In the genomic region with DNA sequence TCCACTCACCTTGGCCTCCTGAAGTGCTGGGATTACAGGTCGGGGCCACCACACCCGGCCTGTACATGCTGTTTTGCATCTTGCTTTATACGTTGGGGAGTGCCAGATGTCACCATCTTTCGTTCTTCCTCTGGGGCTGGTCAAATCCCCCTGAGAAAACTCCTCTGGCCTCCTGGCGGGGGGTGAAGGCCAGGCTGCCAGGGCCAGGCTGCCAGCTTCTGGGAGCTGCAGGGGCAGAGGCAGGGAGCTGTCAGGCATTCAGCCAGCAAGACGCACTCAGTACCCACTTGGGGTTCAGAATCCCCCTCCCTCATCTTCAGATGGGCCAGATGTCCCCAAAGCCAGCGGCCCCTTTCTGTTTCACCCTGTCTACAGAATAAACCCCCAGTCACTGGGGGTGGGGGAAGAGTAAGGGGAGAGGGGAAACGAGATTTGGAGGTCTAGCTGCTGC, we compare ENCODE assay signal across 3 cellular contexts.
TF ChIP-seq lines count a peak whose summit lies in the region.

No MANE protein-coding gene starts in this region.

TF ChIP-seq in GM12891, 5 proteins besides CTCF, POLR2A, EP300 and RAD21:
- no peak for TF ChIP-seq PAX5 (IDR thresholded peaks at IDR 0.05; ENCODE audit: insufficient read depth, low read length, severe bottlenecking)
- no peak for TF ChIP-seq POLR2AphosphoS5 (IDR thresholded peaks at IDR 0.05; ENCODE audit: low read depth, low read length)
- no peak for TF ChIP-seq SPI1 (IDR thresholded peaks at IDR 0.05; ENCODE audit: low read depth, low read length)
- TF ChIP-seq POU2F2 (IDR thresholded peaks at IDR 0.05; ENCODE audit: low read depth, low read length): no peak
- TF ChIP-seq TAF1 (IDR thresholded peaks at IDR 0.05; ENCODE audit: low read depth, low read length): no peak
TF ChIP-seq in GM12891: peak in this region for 0.

TF ChIP-seq in IMR-90, 13 proteins besides CTCF, POLR2A, EP300 and RAD21:
- no peak for TF ChIP-seq CHD1 (IDR thresholded peaks at IDR 0.05; ENCODE audit: low read depth, low read length)
- no peak for TF ChIP-seq NFE2L2 (IDR thresholded peaks at IDR 0.05; ENCODE audit: low read depth, low read length)
- no peak for TF ChIP-seq FOS (IDR thresholded peaks at IDR 0.05; ENCODE audit: low read depth, low read length)
- no peak for TF ChIP-seq MAFK (IDR thresholded peaks at IDR 0.05; ENCODE audit: low read depth, low read length)
- TF ChIP-seq MAZ (IDR thresholded peaks at IDR 0.05; ENCODE audit: borderline replicate concordance, low read depth, low read length): no peak
- no peak for TF ChIP-seq SMC3 (IDR thresholded peaks at IDR 0.05; ENCODE audit: low read depth, low read length)
- no peak for TF ChIP-seq ELK1 (IDR thresholded peaks at IDR 0.05; ENCODE audit: borderline replicate concordance, low read depth, low read length)
- TF ChIP-seq, protein P1, sequence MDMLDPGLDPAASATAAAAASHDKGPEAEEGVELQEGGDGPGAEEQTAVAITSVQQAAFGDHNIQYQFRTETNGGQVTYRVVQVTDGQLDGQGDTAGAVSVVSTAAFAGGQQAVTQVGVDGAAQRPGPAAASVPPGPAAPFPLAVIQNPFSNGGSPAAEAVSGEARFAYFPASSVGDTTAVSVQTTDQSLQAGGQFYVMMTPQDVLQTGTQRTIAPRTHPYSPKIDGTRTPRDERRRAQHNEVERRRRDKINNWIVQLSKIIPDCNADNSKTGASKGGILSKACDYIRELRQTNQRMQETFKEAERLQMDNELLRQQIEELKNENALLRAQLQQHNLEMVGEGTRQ (IDR thresholded peaks at IDR 0.05; ENCODE audit: low read depth, low read length): no peak
- TF ChIP-seq CEBPB (IDR thresholded peaks at IDR 0.05; ENCODE audit: low read depth, low read length): no peak
- TF ChIP-seq RFX5 (IDR thresholded peaks at IDR 0.05; ENCODE audit: low read depth, low read length): no peak
- TF ChIP-seq BHLHE40 (IDR thresholded peaks at IDR 0.05; ENCODE audit: low read depth, low read length): no peak
- no peak for TF ChIP-seq RCOR1 (IDR thresholded peaks at IDR 0.05; ENCODE audit: insufficient replicate concordance, low read length)
- no peak for TF ChIP-seq MXI1 (IDR thresholded peaks at IDR 0.05; ENCODE audit: borderline replicate concordance, low read depth, low read length)

TF ChIP-seq in GM23338, 12 proteins besides CTCF, POLR2A, EP300 and RAD21:
- TF ChIP-seq ZNF331 (CRISPR knock-in tag; IDR thresholded peaks at IDR 0.05; ENCODE audit: low read depth) (no peak), POLR2AphosphoS5 (IDR thresholded peaks at IDR 0.05; ENCODE audit: low read depth) (no peak), EZH2 (IDR thresholded peaks at IDR 0.05; ENCODE audit: low read depth, unreplicated experiment) (no peak), JUNB (IDR thresholded peaks at IDR 0.05; ENCODE audit: unreplicated experiment) (no peak), ZNF462 (CRISPR knock-in tag; IDR thresholded peaks at IDR 0.05) (no peak), EZH2phosphoT487 (IDR thresholded peaks at IDR 0.05; ENCODE audit: unreplicated experiment) (no peak), CREB1 (CRISPR knock-in tag; IDR thresholded peaks at IDR 0.05; ENCODE audit: low read depth) (no peak), ZNF114 (CRISPR knock-in tag; IDR thresholded peaks at IDR 0.05) (no peak), STAT1 (IDR thresholded peaks at IDR 0.05; ENCODE audit: unreplicated experiment) (no peak), NANOG (IDR thresholded peaks at IDR 0.05; ENCODE audit: borderline replicate concordance) (no peak), ETS1 (IDR thresholded peaks at IDR 0.05) (no peak)
- TF ChIP-seq, protein P2, sequence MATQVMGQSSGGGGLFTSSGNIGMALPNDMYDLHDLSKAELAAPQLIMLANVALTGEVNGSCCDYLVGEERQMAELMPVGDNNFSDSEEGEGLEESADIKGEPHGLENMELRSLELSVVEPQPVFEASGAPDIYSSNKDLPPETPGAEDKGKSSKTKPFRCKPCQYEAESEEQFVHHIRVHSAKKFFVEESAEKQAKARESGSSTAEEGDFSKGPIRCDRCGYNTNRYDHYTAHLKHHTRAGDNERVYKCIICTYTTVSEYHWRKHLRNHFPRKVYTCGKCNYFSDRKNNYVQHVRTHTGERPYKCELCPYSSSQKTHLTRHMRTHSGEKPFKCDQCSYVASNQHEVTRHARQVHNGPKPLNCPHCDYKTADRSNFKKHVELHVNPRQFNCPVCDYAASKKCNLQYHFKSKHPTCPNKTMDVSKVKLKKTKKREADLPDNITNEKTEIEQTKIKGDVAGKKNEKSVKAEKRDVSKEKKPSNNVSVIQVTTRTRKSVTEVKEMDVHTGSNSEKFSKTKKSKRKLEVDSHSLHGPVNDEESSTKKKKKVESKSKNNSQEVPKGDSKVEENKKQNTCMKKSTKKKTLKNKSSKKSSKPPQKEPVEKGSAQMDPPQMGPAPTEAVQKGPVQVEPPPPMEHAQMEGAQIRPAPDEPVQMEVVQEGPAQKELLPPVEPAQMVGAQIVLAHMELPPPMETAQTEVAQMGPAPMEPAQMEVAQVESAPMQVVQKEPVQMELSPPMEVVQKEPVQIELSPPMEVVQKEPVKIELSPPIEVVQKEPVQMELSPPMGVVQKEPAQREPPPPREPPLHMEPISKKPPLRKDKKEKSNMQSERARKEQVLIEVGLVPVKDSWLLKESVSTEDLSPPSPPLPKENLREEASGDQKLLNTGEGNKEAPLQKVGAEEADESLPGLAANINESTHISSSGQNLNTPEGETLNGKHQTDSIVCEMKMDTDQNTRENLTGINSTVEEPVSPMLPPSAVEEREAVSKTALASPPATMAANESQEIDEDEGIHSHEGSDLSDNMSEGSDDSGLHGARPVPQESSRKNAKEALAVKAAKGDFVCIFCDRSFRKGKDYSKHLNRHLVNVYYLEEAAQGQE (IDR thresholded peaks at IDR 0.05; ENCODE audit: unreplicated experiment): no peak
